ENCODE assay signal across 1 cellular context in genomic region chr3:194019766-194020165, GRCh38.
TF ChIP-seq lines count a peak whose summit lies in the region.

No MANE protein-coding gene starts in this region.

TF ChIP-seq in K562, 482 proteins besides CTCF, POLR2A, EP300 and RAD21 (continued from another document):
- TF ChIP-seq CSDE1 (IDR thresholded peaks at IDR 0.05) = peak in 1 of 2 experiments; percentile 57; a peak in 2 of 4 replicates
- no peak for TF ChIP-seq SFPQ (IDR thresholded peaks at IDR 0.05; ENCODE audit: low read depth, low read length)
- no peak for TF ChIP-seq U2AF2 (optimal IDR thresholded peaks at IDR 0.05; ENCODE audit: low read depth, low read length)
- TF ChIP-seq FOXK1 (CRISPR knock-in tag; IDR thresholded peaks at IDR 0.05; ENCODE audit: borderline replicate concordance) = no peak
- no peak for TF ChIP-seq E2F6 (IDR thresholded peaks at IDR 0.05; ENCODE audit: borderline replicate concordance in 1 of 2, extremely low read depth in 1 of 2, insufficient read depth in 1 of 2, insufficient read length in 1 of 2, low read depth in 1 of 2, low read length in 1 of 2, poor library complexity in 1 of 2, severe bottlenecking in 1 of 2)
- no peak for TF ChIP-seq ZNF3 (CRISPR knock-in tag; IDR thresholded peaks at IDR 0.05)
- peak; percentile 94 for TF ChIP-seq RFX1 (IDR thresholded peaks at IDR 0.05)
- TF ChIP-seq MAFK (IDR thresholded peaks at IDR 0.05; ENCODE audit: low read length) = peak; percentile 66
- TF ChIP-seq C11orf30 (IDR thresholded peaks at IDR 0.05; ENCODE audit: low read depth) = peak; percentile 85
- no peak for TF ChIP-seq MYC (IDR thresholded peaks at IDR 0.05; ENCODE audit: low read depth, low read length)
- no peak for TF ChIP-seq MYC (CRISPR knock-in tag; IDR thresholded peaks at IDR 0.05; ENCODE audit: borderline replicate concordance, low read depth)
- no peak for TF ChIP-seq ZNF584 (CRISPR knock-in tag; IDR thresholded peaks at IDR 0.05; ENCODE audit: low read depth)
- no peak for TF ChIP-seq ZNF589 (CRISPR knock-in tag; IDR thresholded peaks at IDR 0.05; ENCODE audit: low read depth)
- no peak for TF ChIP-seq ZNF239 (CRISPR knock-in tag; IDR thresholded peaks at IDR 0.05)
